In the genomic region with DNA sequence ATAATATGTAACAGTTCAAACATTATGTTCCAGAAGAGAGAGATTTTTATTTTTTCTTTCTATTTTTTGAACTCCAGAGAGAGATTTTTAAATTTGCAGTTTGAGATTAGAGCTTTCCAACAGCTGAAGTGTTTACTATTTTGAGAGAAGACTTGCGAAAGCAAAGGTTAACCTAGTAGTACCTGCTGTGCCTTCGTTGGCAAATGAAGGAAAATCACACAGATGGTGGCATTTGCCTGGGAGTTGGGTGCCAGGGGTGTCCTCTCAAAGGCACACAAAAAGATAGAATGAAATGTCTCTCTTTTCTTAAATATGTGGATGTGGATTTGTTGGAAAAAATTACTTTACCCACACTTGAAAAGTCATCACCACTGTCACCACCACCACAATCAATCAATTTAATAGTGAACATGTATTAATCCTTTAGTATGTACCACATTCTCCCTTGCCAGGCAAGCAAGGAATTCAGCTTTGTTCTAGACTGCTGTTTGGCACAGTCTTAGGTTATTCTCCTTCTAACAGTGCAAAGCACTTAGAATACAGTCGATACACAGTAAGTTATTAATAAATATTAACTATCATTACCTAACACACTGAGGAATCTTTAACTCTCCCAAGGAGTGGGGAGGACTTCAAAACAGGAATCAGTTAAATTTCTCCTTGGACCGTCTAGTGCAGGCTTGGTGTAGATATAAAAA, we compare ENCODE assay signal across 17 cellular contexts.
"Had no signal": no experiment of that assay in that cellular context is flagged by ENCODE, and none has a peak within 500 bp of the region (broad histone marks: within the 10 kb centered on the region; RNA-seq: fewer than 3 reads in every experiment).

No MANE protein-coding gene starts in this region.

- H3K9me3 ChIP-seq: gastroesophageal sphincter, mucosa of descending colon, ovary, sigmoid colon had no signal

- H3K27me3 ChIP-seq: gastroesophageal sphincter, ovary, sigmoid colon had no signal

- ATAC-seq: esophagus mucosa; gastroesophageal sphincter; mucosa of descending colon; naive thymus-derived CD8-positive, alpha-beta T cell had no signal

- FAIRE-seq: endometrium had no signal

- H3K4me3 ChIP-seq: gastroesophageal sphincter, mucosa of descending colon, ovary, sigmoid colon, skin epidermis had no signal

- H3K36me3 ChIP-seq: gastroesophageal sphincter, ovary, sigmoid colon had no signal

- H3K4me1 ChIP-seq: gastroesophageal sphincter, sigmoid colon had no signal

- DNase-seq: effector memory CD4-positive, alpha-beta T cell; glutamatergic neuron; immature natural killer cell; kidney; mucosa of descending colon; naive thymus-derived CD8-positive, alpha-beta T cell; nucleus accumbens; ovary; retina; sigmoid colon; stimulated activated CD4-positive, alpha-beta T cell treated with anti-CD3 and anti-CD28 coated beads, Interleukin-12 subunit alpha, Interleukin-12 subunit beta, amount 100 ng/mL, for 4 hours; stimulated activated naive CD4-positive, alpha-beta T cell treated with Interleukin-2 at 50 U/mL for 16 hours; trophoblast cell had no signal

- H3K27ac ChIP-seq: gastroesophageal sphincter, ovary, sigmoid colon, skin epidermis had no signal
